ENCODE assay signal across 23 cellular contexts in the genomic region with DNA sequence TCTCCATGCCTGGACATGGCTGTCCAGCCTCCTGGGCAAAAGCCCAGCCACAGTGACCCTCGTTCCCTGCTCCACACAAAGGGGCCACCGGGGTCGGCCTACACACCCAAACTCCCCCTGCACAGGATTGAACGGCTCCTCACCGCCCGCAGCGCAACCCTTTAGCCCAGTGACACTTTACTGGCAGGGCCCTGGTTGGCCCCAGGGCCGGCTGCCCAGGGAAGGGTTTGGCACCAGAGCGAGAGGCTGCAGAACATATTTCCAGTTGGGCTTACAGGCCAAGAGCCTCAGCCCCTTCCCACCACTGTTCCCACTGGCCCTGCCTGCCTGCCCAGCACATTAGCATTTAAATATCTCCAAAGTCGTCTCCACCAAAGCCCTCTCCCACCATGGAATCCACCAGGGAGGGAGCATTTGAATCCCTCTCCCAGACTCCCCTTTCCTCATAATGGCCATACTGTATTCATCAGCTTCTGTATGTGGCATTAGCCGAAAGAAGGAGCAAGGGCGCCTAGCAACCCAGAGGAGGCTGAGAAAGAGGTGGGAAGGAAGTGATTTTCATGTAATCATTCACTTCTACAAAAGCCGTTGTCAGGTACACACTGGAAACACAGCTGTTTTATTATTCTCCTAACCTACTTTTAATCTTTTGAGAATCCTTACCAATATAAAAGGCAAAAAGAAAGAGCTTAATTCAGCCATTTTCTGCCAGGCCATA.
"Had no signal": no experiment of that assay in that cellular context is flagged by ENCODE, and none has a peak within 500 bp of the region (broad histone marks: within the 10 kb centered on the region; RNA-seq: fewer than 3 reads in every experiment).

No MANE protein-coding gene starts in this region.

- H3K27ac ChIP-seq: cardiac muscle cell, foreskin keratinocyte, heart right ventricle, left ventricle myocardium inferior, lower lobe of right lung, right atrium auricular region, sigmoid colon, skin epidermis, stomach, thoracic aorta, transverse colon had no signal

- H3K4me3 ChIP-seq: cardiac muscle cell, heart right ventricle, left ventricle myocardium inferior, lower lobe of right lung, right atrium auricular region, sigmoid colon, skin epidermis, stomach, thoracic aorta, transverse colon had no signal

- H3K27ac Mint-ChIP-seq: dendritic cell treated with granulocyte-macrophage colony-stimulating factor and Interleukin-4, amounts not matched to agents 40 ng/mL and 50 ng/mL, for 4 days; naive thymus-derived CD4-positive, alpha-beta T cell; nephron progenitor cell had no signal

- H3K4me3 Mint-ChIP-seq: dendritic cell treated with granulocyte-macrophage colony-stimulating factor and Interleukin-4, amounts not matched to agents 40 ng/mL and 50 ng/mL, for 4 days; naive thymus-derived CD4-positive, alpha-beta T cell; nephron progenitor cell had no signal

- DNase-seq: cerebellar nuclear complex; erythroblast; foreskin keratinocyte; heart right ventricle; kidney; left cardiac atrium; left ventricle myocardium inferior; lower lobe of right lung; mesenchymal stem cell; naive thymus-derived CD4-positive, alpha-beta T cell; nephron progenitor cell; occipital lobe; sigmoid colon; stimulated activated CD4-positive, alpha-beta T cell treated with anti-CD3 and anti-CD28 coated beads, Interleukin-2, amount 100 ng/mL, for 24 hours; stimulated activated CD4-positive, alpha-beta T cell treated with anti-CD3 and anti-CD28 coated beads, Interleukin-4, amount 100 ng/mL, for 4 hours; stimulated activated naive CD4-positive, alpha-beta T cell; stomach; transverse colon had no signal

- H3K27me3 ChIP-seq: cardiac muscle cell, foreskin keratinocyte, right atrium auricular region, sigmoid colon, transverse colon had no signal

- H3K36me3 ChIP-seq: cardiac muscle cell, heart right ventricle, left ventricle myocardium inferior, lower lobe of right lung, right atrium auricular region, sigmoid colon, stomach, thoracic aorta, transverse colon had no signal

- H3K4me1 ChIP-seq: foreskin keratinocyte, heart right ventricle, left ventricle myocardium inferior, lower lobe of right lung, right atrium auricular region, sigmoid colon, stomach, transverse colon had no signal

- ATAC-seq: foreskin keratinocyte; heart right ventricle; left cardiac atrium; lower lobe of right lung; naive thymus-derived CD4-positive, alpha-beta T cell had no signal

- H3K4me1 Mint-ChIP-seq: naive thymus-derived CD4-positive, alpha-beta T cell; nephron progenitor cell had no signal
